1 cellular context compared by ENCODE assay signal in the genomic region with DNA sequence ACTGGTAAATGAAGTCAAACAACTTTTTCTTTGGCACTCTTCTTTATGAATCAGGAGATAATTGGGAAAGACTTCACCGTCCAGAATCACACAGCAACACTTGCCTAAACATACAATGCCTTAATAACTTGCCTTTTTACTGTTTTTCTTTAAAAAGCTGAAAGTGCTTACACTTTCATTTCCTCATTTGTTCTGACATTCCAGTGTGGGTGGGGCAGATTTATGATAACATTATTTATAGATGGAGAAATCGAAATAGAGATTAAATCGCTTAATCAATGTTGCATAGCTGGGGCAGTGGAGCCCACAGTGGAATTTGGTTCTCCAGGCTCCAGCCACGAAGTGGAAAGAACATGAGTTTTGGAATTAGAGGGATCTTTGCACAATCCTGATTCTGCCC.
TF ChIP-seq lines count a peak whose summit lies in the region.

No MANE protein-coding gene starts in this region.

TF ChIP-seq in GM23338, 12 proteins besides CTCF, POLR2A, EP300 and RAD21 (continued from another document):
- TF ChIP-seq, protein P1, sequence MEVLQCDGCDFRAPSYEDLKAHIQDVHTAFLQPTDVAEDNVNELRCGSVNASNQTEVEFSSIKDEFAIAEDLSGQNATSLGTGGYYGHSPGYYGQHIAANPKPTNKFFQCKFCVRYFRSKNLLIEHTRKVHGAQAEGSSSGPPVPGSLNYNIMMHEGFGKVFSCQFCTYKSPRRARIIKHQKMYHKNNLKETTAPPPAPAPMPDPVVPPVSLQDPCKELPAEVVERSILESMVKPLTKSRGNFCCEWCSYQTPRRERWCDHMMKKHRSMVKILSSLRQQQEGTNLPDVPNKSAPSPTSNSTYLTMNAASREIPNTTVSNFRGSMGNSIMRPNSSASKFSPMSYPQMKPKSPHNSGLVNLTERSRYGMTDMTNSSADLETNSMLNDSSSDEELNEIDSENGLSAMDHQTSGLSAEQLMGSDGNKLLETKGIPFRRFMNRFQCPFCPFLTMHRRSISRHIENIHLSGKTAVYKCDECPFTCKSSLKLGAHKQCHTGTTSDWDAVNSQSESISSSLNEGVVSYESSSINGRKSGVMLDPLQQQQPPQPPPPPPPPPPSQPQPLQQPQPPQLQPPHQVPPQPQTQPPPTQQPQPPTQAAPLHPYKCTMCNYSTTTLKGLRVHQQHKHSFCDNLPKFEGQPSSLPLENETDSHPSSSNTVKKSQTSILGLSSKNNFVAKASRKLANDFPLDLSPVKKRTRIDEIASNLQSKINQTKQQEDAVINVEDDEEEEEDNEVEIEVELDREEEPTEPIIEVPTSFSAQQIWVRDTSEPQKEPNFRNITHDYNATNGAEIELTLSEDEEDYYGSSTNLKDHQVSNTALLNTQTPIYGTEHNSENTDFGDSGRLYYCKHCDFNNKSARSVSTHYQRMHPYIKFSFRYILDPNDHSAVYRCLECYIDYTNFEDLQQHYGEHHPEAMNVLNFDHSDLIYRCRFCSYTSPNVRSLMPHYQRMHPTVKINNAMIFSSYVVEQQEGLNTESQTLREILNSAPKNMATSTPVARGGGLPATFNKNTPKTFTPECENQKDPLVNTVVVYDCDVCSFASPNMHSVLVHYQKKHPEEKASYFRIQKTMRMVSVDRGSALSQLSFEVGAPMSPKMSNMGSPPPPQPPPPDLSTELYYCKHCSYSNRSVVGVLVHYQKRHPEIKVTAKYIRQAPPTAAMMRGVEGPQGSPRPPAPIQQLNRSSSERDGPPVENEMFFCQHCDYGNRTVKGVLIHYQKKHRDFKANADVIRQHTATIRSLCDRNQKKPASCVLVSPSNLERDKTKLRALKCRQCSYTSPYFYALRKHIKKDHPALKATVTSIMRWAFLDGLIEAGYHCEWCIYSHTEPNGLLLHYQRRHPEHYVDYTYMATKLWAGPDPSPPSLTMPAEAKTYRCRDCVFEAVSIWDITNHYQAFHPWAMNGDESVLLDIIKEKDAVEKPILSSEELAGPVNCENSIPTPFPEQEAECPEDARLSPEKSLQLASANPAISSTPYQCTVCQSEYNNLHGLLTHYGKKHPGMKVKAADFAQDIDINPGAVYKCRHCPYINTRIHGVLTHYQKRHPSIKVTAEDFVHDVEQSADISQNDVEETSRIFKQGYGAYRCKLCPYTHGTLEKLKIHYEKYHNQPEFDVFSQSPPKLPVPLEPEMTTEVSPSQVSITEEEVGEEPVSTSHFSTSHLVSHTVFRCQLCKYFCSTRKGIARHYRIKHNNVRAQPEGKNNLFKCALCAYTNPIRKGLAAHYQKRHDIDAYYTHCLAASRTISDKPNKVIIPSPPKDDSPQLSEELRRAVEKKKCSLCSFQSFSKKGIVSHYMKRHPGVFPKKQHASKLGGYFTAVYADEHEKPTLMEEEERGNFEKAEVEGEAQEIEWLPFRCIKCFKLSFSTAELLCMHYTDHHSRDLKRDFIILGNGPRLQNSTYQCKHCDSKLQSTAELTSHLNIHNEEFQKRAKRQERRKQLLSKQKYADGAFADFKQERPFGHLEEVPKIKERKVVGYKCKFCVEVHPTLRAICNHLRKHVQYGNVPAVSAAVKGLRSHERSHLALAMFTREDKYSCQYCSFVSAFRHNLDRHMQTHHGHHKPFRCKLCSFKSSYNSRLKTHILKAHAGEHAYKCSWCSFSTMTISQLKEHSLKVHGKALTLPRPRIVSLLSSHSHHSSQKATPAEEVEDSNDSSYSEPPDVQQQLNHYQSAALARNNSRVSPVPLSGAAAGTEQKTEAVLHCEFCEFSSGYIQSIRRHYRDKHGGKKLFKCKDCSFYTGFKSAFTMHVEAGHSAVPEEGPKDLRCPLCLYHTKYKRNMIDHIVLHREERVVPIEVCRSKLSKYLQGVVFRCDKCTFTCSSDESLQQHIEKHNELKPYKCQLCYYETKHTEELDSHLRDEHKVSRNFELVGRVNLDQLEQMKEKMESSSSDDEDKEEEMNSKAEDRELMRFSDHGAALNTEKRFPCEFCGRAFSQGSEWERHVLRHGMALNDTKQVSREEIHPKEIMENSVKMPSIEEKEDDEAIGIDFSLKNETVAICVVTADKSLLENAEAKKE (CRISPR knock-in tag; IDR thresholded peaks at IDR 0.05): no peak
- TF ChIP-seq, protein P2, sequence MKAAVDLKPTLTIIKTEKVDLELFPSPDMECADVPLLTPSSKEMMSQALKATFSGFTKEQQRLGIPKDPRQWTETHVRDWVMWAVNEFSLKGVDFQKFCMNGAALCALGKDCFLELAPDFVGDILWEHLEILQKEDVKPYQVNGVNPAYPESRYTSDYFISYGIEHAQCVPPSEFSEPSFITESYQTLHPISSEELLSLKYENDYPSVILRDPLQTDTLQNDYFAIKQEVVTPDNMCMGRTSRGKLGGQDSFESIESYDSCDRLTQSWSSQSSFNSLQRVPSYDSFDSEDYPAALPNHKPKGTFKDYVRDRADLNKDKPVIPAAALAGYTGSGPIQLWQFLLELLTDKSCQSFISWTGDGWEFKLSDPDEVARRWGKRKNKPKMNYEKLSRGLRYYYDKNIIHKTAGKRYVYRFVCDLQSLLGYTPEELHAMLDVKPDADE (IDR thresholded peaks at IDR 0.05): no peak
- TF ChIP-seq STAT1 (IDR thresholded peaks at IDR 0.05; ENCODE audit: unreplicated experiment) (no peak), ZNF114 (CRISPR knock-in tag; IDR thresholded peaks at IDR 0.05) (no peak), NANOG (IDR thresholded peaks at IDR 0.05; ENCODE audit: borderline replicate concordance) (no peak)
